1 cellular context compared by ENCODE assay signal in the genomic region with DNA sequence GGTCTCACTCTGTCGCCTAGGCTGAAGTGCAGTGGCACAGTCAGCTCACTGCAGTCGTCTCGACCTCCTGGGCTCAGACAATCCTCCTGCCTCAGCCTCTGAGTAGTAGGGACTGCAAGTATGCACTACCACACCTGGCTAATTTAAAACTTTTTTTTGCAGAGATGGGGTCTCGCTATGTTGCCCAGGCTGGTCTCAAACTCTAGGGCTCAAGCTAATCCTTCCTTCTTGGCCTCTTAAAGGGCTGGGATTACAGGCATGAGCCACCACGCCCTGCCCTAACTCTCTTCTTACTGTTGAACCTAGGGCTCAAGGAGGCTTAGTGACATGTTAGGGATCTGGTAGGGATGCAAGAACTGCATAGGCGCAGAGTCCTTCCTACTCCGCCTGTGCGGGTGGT.
TF ChIP-seq lines count a peak whose summit lies in the region.

No MANE protein-coding gene starts in this region.

TF ChIP-seq in GM12878, 131 proteins besides CTCF, POLR2A, EP300 and RAD21:
- TF ChIP-seq ZNF687 (IDR thresholded peaks at IDR 0.05) = no peak
- no peak for TF ChIP-seq STAT1 (conservative IDR thresholded peaks at IDR 0.05)
- TF ChIP-seq TAF1 (IDR thresholded peaks at IDR 0.05; ENCODE audit: borderline replicate concordance, low read depth, low read length) = no peak
- no peak for TF ChIP-seq ZZZ3 (IDR thresholded peaks at IDR 0.05; ENCODE audit: control insufficient read depth, insufficient read length, low read depth)
- TF ChIP-seq SMAD1 (IDR thresholded peaks at IDR 0.05; ENCODE audit: low read depth, partially characterized antibody) = no peak
- no peak for TF ChIP-seq IKZF1 (conservative IDR thresholded peaks at IDR 0.05)
- no peak for TF ChIP-seq POU2F2 (IDR thresholded peaks at IDR 0.05; ENCODE audit: borderline replicate concordance, low read depth, low read length)
- TF ChIP-seq SREBF1 (IDR thresholded peaks at IDR 0.05; ENCODE audit: low read length) = no peak
- no peak for TF ChIP-seq E4F1 (IDR thresholded peaks at IDR 0.05; ENCODE audit: borderline replicate concordance, partially characterized antibody)
- TF ChIP-seq NKRF (conservative IDR thresholded peaks at IDR 0.05) = no peak
- no peak for TF ChIP-seq DPF2 (IDR thresholded peaks at IDR 0.05)
- no peak for TF ChIP-seq BCL11A (IDR thresholded peaks at IDR 0.05; ENCODE audit: low read depth, low read length)
- no peak for TF ChIP-seq BCL3 (IDR thresholded peaks at IDR 0.05; ENCODE audit: borderline replicate concordance, insufficient read depth, low read depth, low read length, poor library complexity, severe bottlenecking)
- TF ChIP-seq, protein P1, sequence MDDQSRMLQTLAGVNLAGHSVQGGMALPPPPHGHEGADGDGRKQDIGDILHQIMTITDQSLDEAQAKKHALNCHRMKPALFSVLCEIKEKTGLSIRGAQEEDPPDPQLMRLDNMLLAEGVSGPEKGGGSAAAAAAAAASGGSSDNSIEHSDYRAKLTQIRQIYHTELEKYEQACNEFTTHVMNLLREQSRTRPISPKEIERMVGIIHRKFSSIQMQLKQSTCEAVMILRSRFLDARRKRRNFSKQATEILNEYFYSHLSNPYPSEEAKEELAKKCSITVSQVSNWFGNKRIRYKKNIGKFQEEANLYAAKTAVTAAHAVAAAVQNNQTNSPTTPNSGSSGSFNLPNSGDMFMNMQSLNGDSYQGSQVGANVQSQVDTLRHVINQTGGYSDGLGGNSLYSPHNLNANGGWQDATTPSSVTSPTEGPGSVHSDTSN (IDR thresholded peaks at IDR 0.05; ENCODE audit: insufficient replicate concordance, low read depth, low read length) = no peak
- no peak for TF ChIP-seq HDAC6 (IDR thresholded peaks at IDR 0.05; ENCODE audit: unreplicated experiment)
- no peak for TF ChIP-seq NR2C1 (IDR thresholded peaks at IDR 0.05)
